Comparison of ENCODE assay signal across 1 cellular context in genomic region chr1:202101182-202101581, GRCh38.
A peak's percentile ranks its signal among the peaks of the same experiment; 100 is the strongest.
TF ChIP-seq lines count a peak whose summit lies in the region.

No MANE protein-coding gene starts in this region.

TF ChIP-seq in HepG2, 621 proteins besides CTCF, POLR2A, EP300 and RAD21:
- peak; percentile 32; the same call in 1 of the 2 replicates for TF ChIP-seq ETV5 (CRISPR knock-in tag; IDR thresholded peaks at IDR 0.05; ENCODE audit: borderline replicate concordance)
- TF ChIP-seq ZNF503 (CRISPR knock-in tag; IDR thresholded peaks at IDR 0.05) = no peak
- TF ChIP-seq SIN3B (IDR thresholded peaks at IDR 0.05; ENCODE audit: low read length) = no peak
- TF ChIP-seq ZNF784 (CRISPR knock-in tag; IDR thresholded peaks at IDR 0.05; ENCODE audit: borderline replicate concordance) = no peak
- 0 out of 2 replicates have a peak, but pooled peaks have one; percentile 17 for TF ChIP-seq STAG1 (CRISPR knock-in tag; IDR thresholded peaks at IDR 0.05)
- no peak for TF ChIP-seq SMC3 (IDR thresholded peaks at IDR 0.05; ENCODE audit: low read length)
- no peak for TF ChIP-seq MZF1 (CRISPR knock-in tag; IDR thresholded peaks at IDR 0.05; ENCODE audit: borderline replicate concordance)
